14 cellular contexts compared by ENCODE assay signal in the genomic region with DNA sequence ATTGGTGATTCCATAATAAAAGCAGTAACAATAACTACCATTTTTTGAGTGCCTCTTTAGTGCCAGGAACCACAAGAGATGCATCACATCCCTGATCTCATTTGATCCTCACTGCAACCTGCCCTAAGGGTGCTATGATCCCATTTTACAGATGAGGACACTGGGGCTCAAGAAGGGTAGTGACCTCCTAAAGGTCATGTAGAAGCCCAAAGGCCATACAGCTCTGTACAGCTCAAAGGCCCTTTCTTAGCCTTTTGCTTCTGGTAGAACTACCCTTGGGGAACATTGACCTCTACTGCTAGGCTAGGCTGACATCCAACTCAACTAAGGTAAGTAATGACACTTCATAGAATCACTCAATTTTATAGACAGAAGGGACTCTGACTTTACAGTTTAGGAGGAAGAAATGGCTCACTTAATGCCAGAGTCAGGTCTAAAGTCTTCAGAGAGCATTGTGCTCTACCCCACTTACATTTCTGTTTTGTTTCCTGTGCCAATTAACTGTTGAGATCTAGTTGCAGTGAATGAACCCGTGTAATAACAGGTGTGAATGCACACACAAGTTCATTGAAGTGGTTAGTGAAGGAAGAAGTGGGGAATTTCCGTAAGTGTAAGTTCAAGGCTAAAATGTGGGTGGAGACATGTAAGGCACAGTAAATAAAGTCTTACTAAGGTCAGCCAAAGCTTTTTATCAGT. TPM values are rescaled to one million over a fixed set of nuclear protein-coding genes. Genes with fewer than 3 reads are reported as not detected.
A peak's percentile ranks its signal among the peaks of the same experiment; 100 is the strongest.
DNase-seq lines count a peak whose midpoint lies in the region; ATAC-seq and TF ChIP-seq lines count a peak whose summit lies in the region.
"Had no signal": no experiment of that assay in that cellular context is flagged by ENCODE, and none has a peak within 500 bp of the region (broad histone marks: within the 10 kb centered on the region; RNA-seq: fewer than 3 reads in every experiment).

No MANE protein-coding gene starts in this region.

- H3K27ac ChIP-seq in right cardiac atrium (ENCODE audit: low read length) = no peak overlapping the region

- ATAC-seq in T-cell (replicated peaks in 1 of 4) (peak; percentile 67 to 93 (median 90)), right cardiac atrium (no peak)
- ATAC-seq in stimulated activated memory B cell treated with anti-CD40 and anti-IgM and Interleukin-4, amounts not matched to agents 10 μg/mL and 1 μg/mL and 100 μg/mL, for 72 hours = peak; percentile 63

- no peak overlapping the region for H3K4me3 ChIP-seq in fibroblast of villous mesenchyme (ENCODE audit: low read depth, low read length)
- H3K4me3 ChIP-seq in right cardiac atrium (ENCODE audit: low read length) = no peak overlapping the region

- CTCF ChIA-PET in T-cell (lab: Charles Lee) = interaction anchor here in 1 of 2 donors (0.8 kb wide), 1 partner anchor 23 kb away, joined by 3 read pairs; no protein-coding TSS in a partner anchor

- H3K4me1 ChIP-seq in right cardiac atrium (ENCODE audit: control insufficient read depth, insufficient read depth, low read length) = no peaks in the 10 kb centered on the region

- H3K9me3 Mint-ChIP-seq in T-cell = no peaks in the 10 kb centered on the region
- no peaks in the 10 kb centered on the region for H3K9me3 Mint-ChIP-seq in stimulated activated memory B cell treated with anti-CD40 and anti-IgM and Interleukin-4, amounts not matched to agents 10 μg/mL and 1 μg/mL and 100 μg/mL, for 72 hours

- DNase-seq in NCI-H510A treated with DMSO at 0.1 percent for 48 hours (lab: John Stamatoyannopoulos, UW) (peak; percentile 28), NCI-H510A (lab: John Stamatoyannopoulos, UW) (no peak), T-cell (peak in 3 of 34 experiments; percentile 4 to 19 (median 17)), fibroblast of villous mesenchyme (ENCODE audit: low read depth) (peak; percentile 33), HuH-7 (ENCODE audit: low spot score) (no peak), NOMO-1 treated with dmso at 0.1 percent for 144 hours (lab: John Stamatoyannopoulos, UW; ENCODE audit: unreplicated experiment) (no peak), right cardiac atrium (no peak)
- DNase-seq: activated CD4-positive, alpha-beta T cell treated with anti-CD3 and anti-CD28 coated beads, Interleukin-2, amount 50 U/mL, for 1 hour; cerebellar nuclear complex; glutamatergic neuron; HCEC 1CT; NCI-H1436 treated with DMSO at 0.1 percent for 48 hours; stimulated activated CD4-positive, alpha-beta T cell treated with anti-CD3 and anti-CD28 coated beads, Interleukin-15, amount 100 ng/mL, for 24 hours had no signal

- peaks cover 45 to 54% (median 50%) of the 10 kb centered on the region in 3 donors for H3K4me1 Mint-ChIP-seq in T-cell
- peaks cover 33% of the 10 kb centered on the region for H3K4me1 Mint-ChIP-seq in stimulated activated memory B cell treated with anti-CD40 and anti-IgM and Interleukin-4, amounts not matched to agents 10 μg/mL and 1 μg/mL and 100 μg/mL, for 72 hours

- intact Hi-C loops in right cardiac atrium (cut with DNase I) = loop anchor here in 1 of 4 donors (10.0 kb wide), 1 partner anchor 188 kb away; no protein-coding TSS in a partner anchor

- H3K9me3 ChIP-seq in right cardiac atrium (ENCODE audit: control insufficient read depth, low read length) = no peaks in the 10 kb centered on the region

- 79% methylated on average over 2 of the region's 2 CpGs for WGBS in right cardiac atrium

- peak overlapping the region; percentile 49 to 63 for H3K27ac Mint-ChIP-seq in T-cell
- peak overlapping the region; percentile 62 for H3K27ac Mint-ChIP-seq in stimulated activated memory B cell treated with anti-CD40 and anti-IgM and Interleukin-4, amounts not matched to agents 10 μg/mL and 1 μg/mL and 100 μg/mL, for 72 hours

- TF ChIP-seq CTCF in fibroblast of villous mesenchyme (IDR thresholded peaks at IDR 0.05; ENCODE audit: insufficient read depth, low read depth, low read length) = no peak

- peak overlapping the region; percentile 2 to 54 (median 25) for H3K4me3 Mint-ChIP-seq in T-cell
- H3K4me3 Mint-ChIP-seq in stimulated activated memory B cell treated with anti-CD40 and anti-IgM and Interleukin-4, amounts not matched to agents 10 μg/mL and 1 μg/mL and 100 μg/mL, for 72 hours = no peak overlapping the region

- POLR2A ChIA-PET in T-cell (lab: Charles Lee) = no interaction called here

- H3K27me3 ChIP-seq in right cardiac atrium (ENCODE audit: control insufficient read depth, insufficient read depth) = no peaks in the 10 kb centered on the region

- H3K27me3 Mint-ChIP-seq in T-cell = no peaks in the 10 kb centered on the region
- no peaks in the 10 kb centered on the region for H3K27me3 Mint-ChIP-seq in stimulated activated memory B cell treated with anti-CD40 and anti-IgM and Interleukin-4, amounts not matched to agents 10 μg/mL and 1 μg/mL and 100 μg/mL, for 72 hours

- peaks cover 42% of the 10 kb centered on the region for H3K36me3 Mint-ChIP-seq in T-cell
- H3K36me3 Mint-ChIP-seq in stimulated activated memory B cell treated with anti-CD40 and anti-IgM and Interleukin-4, amounts not matched to agents 10 μg/mL and 1 μg/mL and 100 μg/mL, for 72 hours = peaks cover 51% of the 10 kb centered on the region

RNA-seq across cellular contexts. Expression of gene SLC9A8, which starts 10.7 kb away (rescaled TPM):
- total RNA-seq in T-cell (10 to 100 TPM; 22.2 to 34.2 (median 25.6) TPM), fibroblast of villous mesenchyme (6.8 and 7.3 TPM in 2 replicates), right cardiac atrium (1 to 10 TPM; 6.9 to 7.3 (median 7.3) TPM)
- 6.0 TPM for polyA plus RNA-seq in right cardiac atrium

Comparison
In these comparisons a context has a peak if more than half of its experiments do, and no peak if none do; other contexts are left out.
1. DNase-seq: peak in NCI-H510A treated with DMSO at 0.1 percent for 48 hours (single experiment) and fibroblast of villous mesenchyme (single experiment); none in NCI-H510A (single experiment), HuH-7 (single experiment), NOMO-1 treated with dmso at 0.1 percent for 144 hours (single experiment) and right cardiac atrium (0 of 3).
2. ATAC-seq: peak in T-cell (4 of 4) and stimulated activated memory B cell treated with anti-CD40 and anti-IgM and Interleukin-4, amounts not matched to agents 10 μg/mL and 1 μg/mL and 100 μg/mL, for 72 hours (single experiment); none in right cardiac atrium (0 of 2).